Comparison of ENCODE assay signal across 8 cellular contexts in the genomic region with DNA sequence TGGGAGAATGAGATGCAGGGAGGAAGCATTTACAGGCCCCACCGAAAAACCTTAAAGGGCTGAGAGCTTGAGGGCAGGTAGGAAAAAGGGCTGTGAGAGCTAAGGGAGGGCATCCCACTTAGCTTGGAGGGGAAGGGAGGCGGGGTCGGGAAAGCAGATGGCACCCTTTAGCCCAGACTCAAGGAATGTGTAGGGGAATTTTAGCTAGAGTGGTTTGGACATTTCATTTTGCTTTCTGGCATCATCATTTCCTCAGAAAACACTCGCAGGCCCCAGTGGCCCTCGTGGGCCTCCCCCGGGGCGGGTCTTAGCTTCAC. TPM values are rescaled to one million over a fixed set of nuclear protein-coding genes. Genes with fewer than 3 reads are reported as not detected.
A peak's percentile ranks its signal among the peaks of the same experiment; 100 is the strongest.
DNase-seq lines count a peak whose midpoint lies in the region; ATAC-seq and TF ChIP-seq lines count a peak whose summit lies in the region.

No MANE protein-coding gene starts in this region.

- H3K4me1 Mint-ChIP-seq in CD4-positive, alpha-beta T cell (ENCODE audit: low read depth), result peaks cover 62% of the 10 kb centered on the region
- peaks cover 56% of the 10 kb centered on the region for H3K4me1 Mint-ChIP-seq in dendritic cell treated with granulocyte-macrophage colony-stimulating factor and Interleukin-4, amounts not matched to agents 40 ng/mL and 50 ng/mL, for 4 days (ENCODE audit: low read depth)
- H3K4me1 Mint-ChIP-seq in neural progenitor cell, result peaks cover 41% of the 10 kb centered on the region

- H3K79me2 ChIP-seq in neural progenitor cell (ENCODE audit: low read depth), result no peaks in the 10 kb centered on the region

- H3K9me3 ChIP-seq in CD4-positive, alpha-beta T cell (ENCODE audit: control insufficient read depth, low read length), result no peaks in the 10 kb centered on the region
- H3K9me3 ChIP-seq in KOPT-K1 (ENCODE audit: insufficient read depth, low read length, poor library complexity, severe bottlenecking) (no peaks in the 10 kb centered on the region), neural progenitor cell (ENCODE audit: low read depth) (no peaks in the 10 kb centered on the region)

- H3F3A ChIP-seq in neural progenitor cell (ENCODE audit: low read depth), result peaks cover 21% of the 10 kb centered on the region

- peak overlapping the region; percentile 91 for H3K27ac ChIP-seq in CD4-positive, alpha-beta T cell (ENCODE audit: low read depth, low read length)
- peak overlapping the region; percentile 92 for H3K27ac ChIP-seq in KOPT-K1 (ENCODE audit: low read depth, low read length, poor library complexity, severe bottlenecking)
- H3K27ac ChIP-seq in neural progenitor cell, result no peak overlapping the region

- intact Hi-C loops in CD4-positive, alpha-beta T cell (cut with DNase I, micrococcal nuclease), result loop anchor here (1.0 to 5.0 kb wide), 4 partner anchors 13 to 236 kb away; no protein-coding TSS in a partner anchor
- intact Hi-C loops in dendritic cell treated with granulocyte-macrophage colony-stimulating factor and Interleukin-4, amounts not matched to agents 40 ng/mL and 50 ng/mL, for 4 days (cut with micrococcal nuclease), result loop anchor here (1.0 to 10.0 kb wide), 3 partner anchors 14 to 218 kb away; partner anchors contain the start of gene RHOG

- peak overlapping the region; percentile 99 for H3K27ac Mint-ChIP-seq in CD4-positive, alpha-beta T cell
- peak overlapping the region; percentile 99 for H3K27ac Mint-ChIP-seq in dendritic cell treated with granulocyte-macrophage colony-stimulating factor and Interleukin-4, amounts not matched to agents 40 ng/mL and 50 ng/mL, for 4 days
- no peak overlapping the region for H3K27ac Mint-ChIP-seq in neural progenitor cell

- CTCF ChIA-PET in CD4-positive, alpha-beta T cell (lab: Charles Lee), result interaction anchor here (0.6 to 8.5 kb wide), 48 partner anchors 12 to 240 kb away, joined by 3 to 216 read pairs (median 6); partner anchors contain the start of genes NUP98, PGAP2, RHOG and RRM1

- peak overlapping the region; percentile 89 for H3K4me3 Mint-ChIP-seq in CD4-positive, alpha-beta T cell
- H3K4me3 Mint-ChIP-seq in dendritic cell treated with granulocyte-macrophage colony-stimulating factor and Interleukin-4, amounts not matched to agents 40 ng/mL and 50 ng/mL, for 4 days, result peak overlapping the region; percentile 100
- peak overlapping the region; percentile 89 for H3K4me3 Mint-ChIP-seq in neural progenitor cell

- H3K36me3 ChIP-seq in KOPT-K1 (ENCODE audit: insufficient read depth, low read length), result no peaks in the 10 kb centered on the region
- no peaks in the 10 kb centered on the region for H3K36me3 ChIP-seq in neural progenitor cell

- DNase-seq in CD4-positive, alpha-beta T cell, result no peak
- DNase-seq in neural progenitor cell (ENCODE audit: low spot score) (no peak), HK-2 (ENCODE audit: unreplicated experiment) (no peak)
- no peak for DNase-seq in stimulated activated CD4-positive, alpha-beta T cell treated with anti-CD3 and anti-CD28 coated beads, Interleukin-2, amount 100 ng/mL, for 24 hours
- DNase-seq in activated CD4-positive, CD25-positive, alpha-beta regulatory T cell treated with anti-CD3 and anti-CD28 coated beads, Interleukin-2, amount 50 U/mL, for 72 hours, result no peak

- H3K4me3 ChIP-seq in neural progenitor cell, result peak overlapping the region; percentile 85

- H3K4me2 ChIP-seq in neural progenitor cell, result peak overlapping the region; percentile 98

- peaks cover 16% of the 10 kb centered on the region for H4K20me1 ChIP-seq in neural progenitor cell (ENCODE audit: low read depth)

- peak overlapping the region; percentile 97 for H2AFZ ChIP-seq in neural progenitor cell (replicated peaks)

- H3K9ac ChIP-seq in neural progenitor cell, result no peak overlapping the region

- peaks cover 22% of the 10 kb centered on the region for H3K4me1 ChIP-seq in neural progenitor cell

- no peaks in the 10 kb centered on the region for H3K27me3 Mint-ChIP-seq in CD4-positive, alpha-beta T cell
- no peaks in the 10 kb centered on the region for H3K27me3 Mint-ChIP-seq in dendritic cell treated with granulocyte-macrophage colony-stimulating factor and Interleukin-4, amounts not matched to agents 40 ng/mL and 50 ng/mL, for 4 days
- peaks cover 4% of the 10 kb centered on the region for H3K27me3 Mint-ChIP-seq in neural progenitor cell (ENCODE audit: insufficient read depth, low read depth)

- ATAC-seq in CD4-positive, alpha-beta T cell (ENCODE audit: poor library complexity), result no peak
- no peak for ATAC-seq in GM18511 (IDR thresholded peaks at IDR 0.05; ENCODE audit: unreplicated experiment)

- no peaks in the 10 kb centered on the region for H3K9me3 Mint-ChIP-seq in CD4-positive, alpha-beta T cell
- H3K9me3 Mint-ChIP-seq in dendritic cell treated with granulocyte-macrophage colony-stimulating factor and Interleukin-4, amounts not matched to agents 40 ng/mL and 50 ng/mL, for 4 days, result no peaks in the 10 kb centered on the region
- no peaks in the 10 kb centered on the region for H3K9me3 Mint-ChIP-seq in neural progenitor cell

- H3K27me3 ChIP-seq in CD4-positive, alpha-beta T cell (ENCODE audit: control insufficient read depth, insufficient read depth, low read length), result no peaks in the 10 kb centered on the region
- peaks cover 20% of the 10 kb centered on the region for H3K27me3 ChIP-seq in neural progenitor cell

- peaks cover 20% of the 10 kb centered on the region for H3K36me3 Mint-ChIP-seq in CD4-positive, alpha-beta T cell (ENCODE audit: low read depth)
- peaks cover 10% of the 10 kb centered on the region for H3K36me3 Mint-ChIP-seq in dendritic cell treated with granulocyte-macrophage colony-stimulating factor and Interleukin-4, amounts not matched to agents 40 ng/mL and 50 ng/mL, for 4 days (ENCODE audit: low read depth)
- H3K36me3 Mint-ChIP-seq in neural progenitor cell, result no peaks in the 10 kb centered on the region

- no peak for TF ChIP-seq CTCF in CD4-positive, alpha-beta T cell (IDR thresholded peaks at IDR 0.05)
- TF ChIP-seq CTCF in neural progenitor cell (IDR thresholded peaks at IDR 0.05), result no peak

- POLR2A ChIA-PET in CD4-positive, alpha-beta T cell (lab: Charles Lee), result interaction anchor here (0.7 to 8.0 kb wide), 64 partner anchors 9 to 264 kb away, joined by 3 to 577 read pairs (median 6); partner anchors contain the start of genes NUP98, PGAP2, RHOG and RRM1

RNA-seq across cellular contexts. Expression of gene STIM1, which starts 0.8 kb away (rescaled TPM):
- 10 to 100 TPM; 89.0 to 94.9 TPM for total RNA-seq in CD4-positive, alpha-beta T cell
- total RNA-seq in neural progenitor cell (ENCODE audit: low replicate concordance), result 17.3 and 18.9 TPM in 2 replicates

RNA-seq across cellular contexts. Expression of gene RHOG, which starts 13.9 kb away (rescaled TPM):
- total RNA-seq in CD4-positive, alpha-beta T cell, result 100 to 1,000 TPM; 101 to 106 TPM
- total RNA-seq in neural progenitor cell (ENCODE audit: low replicate concordance), result 5.9 and 19.9 TPM in 2 replicates

RNA-seq across cellular contexts. Expression of gene PGAP2, which starts 46.3 kb away (rescaled TPM):
- total RNA-seq in CD4-positive, alpha-beta T cell, result 10 to 100 TPM; 20.9 to 23.6 TPM
- total RNA-seq in neural progenitor cell (ENCODE audit: low replicate concordance), result 10.0 and 37.4 TPM in 2 replicates

RNA-seq across cellular contexts. Expression of gene NUP98, which starts 57.3 kb away (rescaled TPM):
- 100 to 1,000 TPM; 161 to 186 TPM for total RNA-seq in CD4-positive, alpha-beta T cell
- total RNA-seq in neural progenitor cell (ENCODE audit: low replicate concordance), result 94.8 and 106 TPM in 2 replicates
